16 cellular contexts compared by ENCODE assay signal in the genomic region with DNA sequence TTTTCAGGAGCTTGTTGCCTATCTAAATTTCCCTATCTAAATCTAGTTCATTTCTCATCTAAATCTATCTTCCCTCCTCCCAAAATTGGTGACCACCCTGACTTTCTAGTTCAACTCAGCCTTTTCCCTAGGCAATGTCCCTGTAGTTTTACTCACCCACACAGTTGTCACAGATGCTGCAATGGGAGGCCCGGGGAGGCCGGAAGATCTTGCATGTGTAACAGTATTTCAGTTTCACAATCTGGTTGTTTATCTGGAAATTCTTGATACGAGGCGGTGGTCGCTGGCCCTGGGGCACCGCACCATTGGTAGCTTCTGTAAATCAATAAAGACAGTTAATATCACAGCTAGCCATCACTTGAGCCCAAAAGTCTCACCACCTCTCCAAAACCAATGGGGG. TPM values are rescaled to one million over a fixed set of nuclear protein-coding genes. Genes with fewer than 3 reads are reported as not detected.
DNase-seq lines count a peak whose midpoint lies in the region; ATAC-seq and TF ChIP-seq lines count a peak whose summit lies in the region.
"Had no signal": no experiment of that assay in that cellular context is flagged by ENCODE, and none has a peak within 500 bp of the region (broad histone marks: within the 10 kb centered on the region; RNA-seq: fewer than 3 reads in every experiment).

No MANE protein-coding gene starts in this region.

- intact Hi-C loops in posterior cingulate gyrus (cut with DNase I), result no loop called here

- peaks cover 5% of the 10 kb centered on the region for H3K4me1 Mint-ChIP-seq in T-helper 1 cell treated with Interleukin-12 subunit alpha and Interleukin-12 subunit beta and Interleukin-4 antibody, amounts not matched to agents 30 μg/mL and 1 μg/mL, for 36 hours (ENCODE audit: low read depth)
- H3K4me1 Mint-ChIP-seq: nephron progenitor cell had no signal

- peaks cover 9% of the 10 kb centered on the region for H3K36me3 ChIP-seq in DOHH2 (ENCODE audit: control insufficient read depth, low read length)

- no peaks in the 10 kb centered on the region for H4K20me1 ChIP-seq in DOHH2 (ENCODE audit: control insufficient read depth, insufficient read depth, low read depth, low read length)

- ATAC-seq in HG02973 (IDR thresholded peaks at IDR 0.05; ENCODE audit: unreplicated experiment) (no peak), HG03097 (IDR thresholded peaks at IDR 0.05; ENCODE audit: low FRiP score, unreplicated experiment) (no peak)
- ATAC-seq: Right ventricle myocardium inferior had no signal

- H3K9me3 Mint-ChIP-seq in T-helper 1 cell treated with Interleukin-12 subunit alpha and Interleukin-12 subunit beta and Interleukin-4 antibody, amounts not matched to agents 30 μg/mL and 1 μg/mL, for 36 hours, result no peaks in the 10 kb centered on the region
- H3K9me3 Mint-ChIP-seq: GM23338 had no signal

- H3K79me2 ChIP-seq in DOHH2 (ENCODE audit: control insufficient read depth, low read length), result no peaks in the 10 kb centered on the region

- no peaks in the 10 kb centered on the region for H3K27me3 ChIP-seq in DOHH2 (ENCODE audit: control insufficient read depth, low read length)
- H3K27me3 ChIP-seq: ascending aorta had no signal

- peak overlapping the region; percentile 82 for H3K27ac Mint-ChIP-seq in T-helper 1 cell treated with Interleukin-12 subunit alpha and Interleukin-12 subunit beta and Interleukin-4 antibody, amounts not matched to agents 30 μg/mL and 1 μg/mL, for 36 hours
- H3K27ac Mint-ChIP-seq: GM23338, nephron progenitor cell had no signal

- H3K4me2 ChIP-seq in DOHH2 (ENCODE audit: low read length), result no peak overlapping the region
- H3K4me2 ChIP-seq: GM23338 had no signal

- H3K4me3 ChIP-seq in DOHH2 (ENCODE audit: low read length) (no peak overlapping the region), fibroblast of villous mesenchyme (ENCODE audit: low read depth, low read length) (no peak overlapping the region)
- H3K4me3 ChIP-seq: ascending aorta, GM23338 had no signal

- H3K9me3 ChIP-seq in DOHH2 (ENCODE audit: control insufficient read depth, insufficient read depth, low read length), result no peaks in the 10 kb centered on the region
- H3K9me3 ChIP-seq: ascending aorta had no signal

- peaks cover 9% of the 10 kb centered on the region for H3K4me1 ChIP-seq in DOHH2 (ENCODE audit: control insufficient read depth, low read length)
- H3K4me1 ChIP-seq: ascending aorta had no signal

- H3K9me2 ChIP-seq in DOHH2 (replicated peaks; ENCODE audit: control insufficient read depth, low read length), result no peaks in the 10 kb centered on the region

- no peak overlapping the region for H3K27ac ChIP-seq in DOHH2 (ENCODE audit: low read depth, low read length)
- H3K27ac ChIP-seq: ascending aorta, epithelial cell of prostate had no signal

- no peaks in the 10 kb centered on the region for H3K27me3 Mint-ChIP-seq in T-helper 1 cell treated with Interleukin-12 subunit alpha and Interleukin-12 subunit beta and Interleukin-4 antibody, amounts not matched to agents 30 μg/mL and 1 μg/mL, for 36 hours (ENCODE audit: low read depth)

- peaks cover 2% of the 10 kb centered on the region for H3K36me3 Mint-ChIP-seq in T-helper 1 cell treated with Interleukin-12 subunit alpha and Interleukin-12 subunit beta and Interleukin-4 antibody, amounts not matched to agents 30 μg/mL and 1 μg/mL, for 36 hours (ENCODE audit: low read depth)

- no peaks in the 10 kb centered on the region for H3F3A ChIP-seq in DOHH2 (ENCODE audit: control insufficient read depth, insufficient read depth)

- peak; percentile 1 for TF ChIP-seq CTCF in DOHH2 (IDR thresholded peaks at IDR 0.05; ENCODE audit: low read depth, low read length, poor library complexity, severe bottlenecking)
- TF ChIP-seq CTCF in fibroblast of villous mesenchyme (IDR thresholded peaks at IDR 0.05; ENCODE audit: insufficient read depth, low read depth, low read length), result no peak

- DNase-seq in activated effector memory CD4-positive, alpha-beta T cell treated with anti-CD3 and anti-CD28 coated beads, Interleukin-2, amount 50 U/mL, for 16 hours, result peak; percentile 63
- DNase-seq in activated effector memory CD4-positive, alpha-beta T cell treated with Interleukin-2 at 50 U/mL for 16 hours, result no peak
- DNase-seq in fibroblast of villous mesenchyme (ENCODE audit: low read depth) (peak; percentile 12), posterior cingulate gyrus (no peak)

- no peak overlapping the region for H3K4me3 Mint-ChIP-seq in T-helper 1 cell treated with Interleukin-12 subunit alpha and Interleukin-12 subunit beta and Interleukin-4 antibody, amounts not matched to agents 30 μg/mL and 1 μg/mL, for 36 hours
- H3K4me3 Mint-ChIP-seq: GM23338, nephron progenitor cell had no signal

RNA-seq across cellular contexts. Expression of a gene that starts 20.2 kb away (rescaled TPM):
- 15.8 and 22.0 TPM in 2 replicates for total RNA-seq in fibroblast of villous mesenchyme

RNA-seq across cellular contexts. Expression of a gene that starts 43.8 kb away (rescaled TPM):
- total RNA-seq in fibroblast of villous mesenchyme, result not detected in 2 replicates
- total RNA-seq: glomerular endothelial cell, GM23338, mammary epithelial cell, MCF 10A had no signal

Comparison
In these comparisons a context has a peak if more than half of its experiments do, and no peak if none do; other contexts are left out.
1. DNase-seq: peak in activated effector memory CD4-positive, alpha-beta T cell treated with anti-CD3 and anti-CD28 coated beads, Interleukin-2, amount 50 U/mL, for 16 hours (single experiment) and fibroblast of villous mesenchyme (single experiment); none in activated effector memory CD4-positive, alpha-beta T cell treated with Interleukin-2 at 50 U/mL for 16 hours (single experiment) and posterior cingulate gyrus (0 of 10).